8 cellular contexts compared by ENCODE assay signal in the genomic region with DNA sequence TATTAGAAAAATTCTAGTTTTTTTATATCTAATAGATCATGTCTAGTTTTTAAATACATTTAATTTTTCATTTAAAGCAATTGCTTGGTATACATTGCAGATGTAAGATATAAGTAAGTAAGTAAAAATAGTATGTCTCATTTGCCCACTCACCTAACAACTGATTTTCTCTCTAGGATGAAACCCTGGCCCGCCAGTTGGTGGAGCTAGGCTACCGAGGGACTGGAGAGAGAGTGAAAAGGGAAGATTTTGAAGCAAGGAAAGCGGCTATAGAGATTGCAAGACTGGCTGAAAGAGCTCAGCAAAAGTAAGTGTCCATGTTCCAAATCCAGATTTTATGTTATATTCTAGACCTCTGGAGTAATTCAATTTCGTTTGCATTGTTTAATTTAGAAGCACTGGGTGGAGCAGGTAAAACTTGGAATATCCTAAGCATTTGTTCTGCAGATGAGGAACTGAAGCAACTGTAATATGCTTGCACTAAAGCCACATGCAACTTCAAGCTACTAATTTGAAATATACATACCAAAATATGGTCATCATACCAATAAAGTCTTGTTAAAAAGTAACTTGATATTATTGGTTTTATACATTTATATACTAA. TPM values are rescaled to one million over a fixed set of nuclear protein-coding genes. Genes with fewer than 3 reads are reported as not detected.
DNase-seq lines count a peak whose midpoint lies in the region; ATAC-seq lines count a peak whose summit lies in the region.

No MANE protein-coding gene starts in this region.

- H3K9me3 Mint-ChIP-seq in immature natural killer cell: no peaks in the 10 kb centered on the region

- peaks cover 3 to 14% (median 7%) of the 10 kb centered on the region in 3 donors for H3K27me3 Mint-ChIP-seq in immature natural killer cell (ENCODE audit: low read depth in 3 of 3)

- H3K4me3 Mint-ChIP-seq in immature natural killer cell: no peak overlapping the region

- H3K27ac Mint-ChIP-seq in immature natural killer cell: no peak overlapping the region

- peak; percentile 60 for ATAC-seq in HG03108 (IDR thresholded peaks at IDR 0.05; ENCODE audit: unreplicated experiment)
- no peak for ATAC-seq in GM19023 (IDR thresholded peaks at IDR 0.05; ENCODE audit: unreplicated experiment)

- DNase-seq in A172 (ENCODE audit: low spot score) (peak; percentile 8), ELF-1 (ENCODE audit: low read depth, low spot score) (peak; percentile 39), OCI-M2 (lab: John Stamatoyannopoulos, UW; ENCODE audit: unreplicated experiment) (peak; percentile 12), immature natural killer cell (peak; percentile 22 to 44 (median 24))
- DNase-seq in activated naive CD4-positive, alpha-beta T cell treated with anti-CD3 and anti-CD28 coated beads, Interleukin-2, amount 50 U/mL, for 16 hours: peak; percentile 45
- DNase-seq in stimulated activated CD4-positive, alpha-beta T cell treated with anti-CD3 and anti-CD28 coated beads, Interleukin-4, amount 100 ng/mL, for 4 hours: peak; percentile 13 to 31

- no peaks in the 10 kb centered on the region for H3K36me3 Mint-ChIP-seq in immature natural killer cell

- peaks cover 6 to 19% of the 10 kb centered on the region in 2 donors for H3K4me1 Mint-ChIP-seq in immature natural killer cell

RNA-seq across cellular contexts. Expression of gene CFAP299, which starts 27.1 kb away (rescaled TPM):
- total RNA-seq in A172 (2014; rRNA removed; shearing (Covaris generic)): 0.28 and 3.8 TPM in 2 replicates
- under 1 TPM in 1 of 3 donors, not detected in 2; 0.72 TPM for polyA plus RNA-seq in immature natural killer cell
